8 cellular contexts compared by ENCODE assay signal in the genomic region with DNA sequence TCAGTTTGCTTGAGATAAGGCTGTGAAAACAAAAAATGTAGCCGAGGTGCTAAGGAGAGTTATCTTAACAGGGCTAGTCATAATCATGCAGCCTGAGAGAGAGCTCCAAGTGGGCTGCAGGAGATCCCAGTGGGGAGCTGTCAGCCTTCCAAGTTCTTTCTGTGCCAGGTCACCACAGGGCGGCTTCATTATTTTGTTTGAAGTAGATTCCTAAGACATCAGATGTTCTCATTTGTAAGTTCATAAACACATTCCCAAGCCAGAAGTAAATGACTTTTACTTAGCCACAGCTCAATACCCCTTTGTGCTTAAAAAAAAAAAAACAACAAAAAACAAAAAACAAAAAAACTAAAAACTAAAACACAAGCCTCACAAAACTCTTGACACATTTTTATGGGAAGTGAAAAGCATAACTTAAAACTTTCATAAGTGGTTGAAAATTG. TPM values are rescaled to one million over a fixed set of nuclear protein-coding genes. Genes with fewer than 3 reads are reported as not detected.
A peak's percentile ranks its signal among the peaks of the same experiment; 100 is the strongest.
DNase-seq lines count a peak whose midpoint lies in the region; ATAC-seq, FAIRE-seq and TF ChIP-seq lines count a peak whose summit lies in the region.

No MANE protein-coding gene starts in this region.

- CTCF ChIA-PET in T-cell (lab: Charles Lee): interaction anchor here in 1 of 2 donors (0.6 to 1.6 kb wide), 3 partner anchors 28 to 95 kb away, joined by 3 to 4 read pairs (median 4); no protein-coding TSS in a partner anchor

- in situ Hi-C loops in ACHN (cut with HindIII; ENCODE audit: low pct_ligation_motif_present, low pct_unique_long_range_greater_than_20kb, low sequenced_read_pairs): no loop called here

- H3K18ac ChIP-seq in trophoblast cell (ENCODE audit: low read length): no peak overlapping the region

- no peak overlapping the region for H4K91ac ChIP-seq in trophoblast cell (ENCODE audit: low read depth, low read length)

- no peaks in the 10 kb centered on the region for H3K27me3 ChIP-seq in trophoblast cell (ENCODE audit: insufficient read depth, low read length)

- no peaks in the 10 kb centered on the region for H3K27me3 Mint-ChIP-seq in T-cell

- peaks cover 2% of the 10 kb centered on the region for H3K9me3 ChIP-seq in trophoblast cell (ENCODE audit: insufficient read depth, low read depth, low read length)

- POLR2A ChIA-PET in T-cell (lab: Charles Lee): interaction anchor here (0.6 to 1.3 kb wide), 11 partner anchors 8 to 312 kb away, joined by 3 to 8 read pairs (median 4); partner anchors contain the start of gene CDC14A (in 1 of the 2)

- no peak overlapping the region for H4K8ac ChIP-seq in trophoblast cell (ENCODE audit: low read depth, low read length)

- H2AFZ ChIP-seq in trophoblast cell (ENCODE audit: insufficient read depth, low read length, poor library complexity): no peak overlapping the region

- no peak overlapping the region for H3K27ac ChIP-seq in trophoblast cell (ENCODE audit: low read depth, low read length)

- H3K4me3 Mint-ChIP-seq in T-cell: peak overlapping the region; percentile 6 to 51 (median 21)

- intact Hi-C loops in Right ventricle myocardium superior (cut with DNase I) (no loop called here), sciatic nerve (cut with DNase I) (no loop called here)

- H3K27ac Mint-ChIP-seq in T-cell: peak overlapping the region; percentile 40 to 43

- no peak overlapping the region for H3K23ac ChIP-seq in trophoblast cell (ENCODE audit: low read length)

- peak; percentile 90 for FAIRE-seq in H54 (lab: Jason Lieb, UNC)

- no peak overlapping the region for H3K4ac ChIP-seq in trophoblast cell (ENCODE audit: low read depth, low read length)

- H3K9me3 Mint-ChIP-seq in T-cell: no peaks in the 10 kb centered on the region

- H3K36me3 ChIP-seq in trophoblast cell (ENCODE audit: control insufficient read depth in 1 of 2, insufficient read depth in 2 of 2, low read length in 2 of 2): peaks cover 3 to 9% of the 10 kb centered on the region in 2 experiments

- no peak overlapping the region for H2BK5ac ChIP-seq in trophoblast cell (ENCODE audit: low read depth, low read length, poor library complexity)

- H3K9ac ChIP-seq in trophoblast cell (ENCODE audit: low read length): no peak overlapping the region

- peaks cover 2% of the 10 kb centered on the region for H3K79me1 ChIP-seq in trophoblast cell (ENCODE audit: low read length)

- H3K4me1 ChIP-seq in trophoblast cell (ENCODE audit: control insufficient read depth in 1 of 2, insufficient read depth in 2 of 2, low read length in 2 of 2): peaks cover 5% of the 10 kb centered on the region in 2 experiments

- H3K36me3 Mint-ChIP-seq in T-cell: peaks cover 68% of the 10 kb centered on the region

- peak; percentile 17 for DNase-seq in H54 (ENCODE audit: insufficient read length, low spot score)
- DNase-seq in T-cell: no peak
- DNase-seq in Right ventricle myocardium superior: peak; percentile 61
- DNase-seq in sciatic nerve (ENCODE audit: low spot score): peak; percentile 75
- DNase-seq in trophoblast cell: no peak
- DNase-seq in ACHN: no peak
- no peak for DNase-seq in NCI-H1930 (lab: John Stamatoyannopoulos, UW)
- no peak for DNase-seq in NCI-H345 treated with DMSO at 0.1 percent for 48 hours (lab: John Stamatoyannopoulos, UW; ENCODE audit: unreplicated experiment)

- no peak overlapping the region for H3K14ac ChIP-seq in trophoblast cell (ENCODE audit: low read length)

- no peak for TF ChIP-seq POLR2A in H54 (IDR thresholded peaks at IDR 0.05; ENCODE audit: low read depth, low read length)

- no peak for ATAC-seq in T-cell (replicated peaks in 1 of 4)
- peak; percentile 81 for ATAC-seq in Right ventricle myocardium superior (ENCODE audit: poor library complexity)
- ATAC-seq in sciatic nerve: peak; percentile 91

- no peak overlapping the region for H3K4me3 ChIP-seq in trophoblast cell (ENCODE audit: low read depth, low read length)

- H2BK120ac ChIP-seq in trophoblast cell (ENCODE audit: insufficient read depth, low read length, poor library complexity): no peak overlapping the region

- H2BK12ac ChIP-seq in trophoblast cell (ENCODE audit: low read length): no peak overlapping the region

- H3K4me1 Mint-ChIP-seq in T-cell: peaks cover 83 to 93% (median 89%) of the 10 kb centered on the region in 3 donors

- peaks cover 6% of the 10 kb centered on the region for H3K79me2 ChIP-seq in trophoblast cell (ENCODE audit: control insufficient read depth, insufficient read depth, low read length, poor library complexity)

- H4K12ac ChIP-seq in trophoblast cell (ENCODE audit: low read depth, low read length): no peak overlapping the region

- H3K4me2 ChIP-seq in trophoblast cell (ENCODE audit: low read length): no peak overlapping the region

- H2AK5ac ChIP-seq in trophoblast cell (ENCODE audit: low read length): no peak overlapping the region

- WGBS in trophoblast cell (ENCODE audit: extremely low coverage, insufficient coverage, insufficient read length): no CpG with 5 or more reads among the region's 2 CpGs

RNA-seq across cellular contexts. Expression of gene CDC14A, which starts 8.5 kb away (rescaled TPM):
- 100 to 1,000 TPM in 2 of 5 donors, 10 to 100 TPM in 3; 77.1 to 169 (median 91.6) TPM for total RNA-seq in T-cell
- 3.6 TPM for total RNA-seq in Right ventricle myocardium superior
- 16.8 TPM for total RNA-seq in sciatic nerve
- polyA plus RNA-seq in trophoblast cell (2013): 8.8 and 9.6 TPM in 2 replicates

Comparison
In these comparisons a context has a peak if more than half of its experiments do, and no peak if none do; other contexts are left out.
1. DNase-seq: peak in H54 (single experiment), Right ventricle myocardium superior (single experiment) and sciatic nerve (single experiment); none in T-cell (0 of 34), trophoblast cell (0 of 2), ACHN (single experiment), NCI-H1930 (0 of 2) and NCI-H345 treated with DMSO at 0.1 percent for 48 hours (single experiment).
2. ATAC-seq: peak in Right ventricle myocardium superior (single experiment) and sciatic nerve (single experiment); none in T-cell (0 of 4).